Comparison of ENCODE assay signal across 8 cellular contexts in the genomic region with DNA sequence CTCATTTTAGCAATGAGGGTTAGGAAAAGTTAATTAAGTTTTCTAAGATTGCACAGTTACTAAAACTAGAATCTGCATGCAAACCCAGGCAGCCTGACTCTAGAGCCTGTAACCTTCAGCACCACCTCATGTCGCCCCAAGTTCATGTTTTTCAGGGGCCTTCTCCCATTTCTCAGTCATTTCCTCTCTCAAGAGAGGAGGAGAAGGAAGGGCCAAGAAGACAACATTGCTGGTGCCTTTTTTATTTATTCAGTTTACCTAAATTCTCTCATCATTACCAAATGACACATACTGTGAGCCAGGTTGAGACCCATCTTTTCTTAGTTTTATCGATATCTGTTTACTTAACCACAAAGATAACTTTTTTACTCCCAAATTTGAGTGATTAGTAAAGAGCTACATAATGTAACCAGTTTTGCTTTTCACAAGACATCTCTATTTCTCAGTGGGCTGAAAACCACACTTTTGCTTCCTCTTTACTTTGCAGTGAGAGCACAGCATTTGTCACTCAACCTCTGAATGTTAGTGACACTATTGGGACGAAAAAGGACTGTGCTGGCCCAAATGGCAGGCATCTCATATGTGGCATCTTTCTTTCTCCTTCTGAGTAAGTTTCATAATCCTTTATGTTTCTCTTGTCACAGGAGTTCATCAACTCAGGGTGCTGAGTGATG. TPM values are rescaled to one million over a fixed set of nuclear protein-coding genes. Genes with fewer than 3 reads are reported as not detected.
DNase-seq lines count a peak whose midpoint lies in the region; ATAC-seq and TF ChIP-seq lines count a peak whose summit lies in the region.

Gene CD101, plus strand, starts transcription at position 507 of the 674 bp plus-strand sequence. Its CDS starts 58 bp downstream, at position 565.

- H4K20me1 ChIP-seq in OCI-LY3 (ENCODE audit: insufficient read depth, low read length), result no peaks in the 10 kb centered on the region

- H3K36me3 ChIP-seq in OCI-LY3 (replicated peaks; ENCODE audit: low read depth, low read length), result no peaks in the 10 kb centered on the region

- ATAC-seq in GM18907 (IDR thresholded peaks at IDR 0.05; ENCODE audit: unreplicated experiment) (peak; percentile 94), HG02763 (IDR thresholded peaks at IDR 0.05; ENCODE audit: unreplicated experiment) (peak; percentile 92), left colon (no peak), left lobe of liver (no peak)

- H3K79me2 ChIP-seq in OCI-LY3 (ENCODE audit: low read length), result no peaks in the 10 kb centered on the region

- intact Hi-C loops in left colon (cut with DNase I, micrococcal nuclease), result no loop called here

- peak within 1 kb of the TSS; percentile 57 for H3K27ac ChIP-seq in OCI-LY3 (ENCODE audit: low read length)

- peak within 1 kb of the TSS; percentile 45 for H3K4me2 ChIP-seq in OCI-LY3 (ENCODE audit: low read length)

- H3K4me1 ChIP-seq in OCI-LY3 (ENCODE audit: low read length), result peaks cover 31% of the 10 kb centered on the region

- no peaks in the 10 kb centered on the region for H3K27me3 ChIP-seq in OCI-LY3 (ENCODE audit: low read depth, low read length)

- no peak within 1 kb of the TSS for H3K9ac ChIP-seq in OCI-LY3 (ENCODE audit: low read length)

- H3K9me3 ChIP-seq in OCI-LY3 (ENCODE audit: insufficient read depth, low read length), result no peaks in the 10 kb centered on the region

- peak; percentile 34 to 46 for DNase-seq in stimulated activated CD4-positive, alpha-beta T cell treated with anti-CD3 and anti-CD28 coated beads, Interleukin-2, amount 100 ng/mL, for 24 hours
- DNase-seq in DMS79 treated with DMSO at 0.1 percent for 48 hours (lab: John Stamatoyannopoulos, UW), result no peak
- no peak for DNase-seq in left colon
- DNase-seq in left lobe of liver (ENCODE audit: low spot score), result no peak
- no peak for DNase-seq in HPDE6-E6E7 (ENCODE audit: extremely low spot score)

- no peak for TF ChIP-seq CTCF in OCI-LY3 (IDR thresholded peaks at IDR 0.05; ENCODE audit: low read depth, low read length)

- H2AFZ ChIP-seq in OCI-LY3 (ENCODE audit: low read depth, low read length), result no peak within 1 kb of the TSS

- no peak within 1 kb of the TSS for H3K4me3 ChIP-seq in OCI-LY3 (ENCODE audit: low read length)

RNA-seq across cellular contexts. Expression of gene CD101, which starts in this region (rescaled TPM):
- 1 to 10 TPM; 2.8 to 3.7 TPM for total RNA-seq in left colon
- total RNA-seq in left lobe of liver, result 0.15 TPM

Comparison
In these comparisons a context has a peak if more than half of its experiments do, and no peak if none do; other contexts are left out.
1. ATAC-seq: peak in GM18907 (single experiment) and HG02763 (single experiment); none in left colon (single experiment) and left lobe of liver (single experiment).
2. DNase-seq: peak in stimulated activated CD4-positive, alpha-beta T cell treated with anti-CD3 and anti-CD28 coated beads, Interleukin-2, amount 100 ng/mL, for 24 hours (2 of 2); none in DMS79 treated with DMSO at 0.1 percent for 48 hours (single experiment), left colon (0 of 2), left lobe of liver (single experiment) and HPDE6-E6E7 (single experiment).